8 cellular contexts compared by ENCODE assay signal in genomic region chr6:111870751-111871064, GRCh38. TPM values are rescaled to one million over a fixed set of nuclear protein-coding genes. Genes with fewer than 3 reads are reported as not detected.
DNase-seq lines count a peak whose midpoint lies in the region; ATAC-seq, FAIRE-seq and TF ChIP-seq lines count a peak whose summit lies in the region.

No MANE protein-coding gene starts in this region.

- H3K9me3 Mint-ChIP-seq in CD4-positive, alpha-beta T cell = no peaks in the 10 kb centered on the region
- no peaks in the 10 kb centered on the region for H3K9me3 Mint-ChIP-seq in IgD-negative memory B cell
- no peaks in the 10 kb centered on the region for H3K9me3 Mint-ChIP-seq in chondrocyte (ENCODE audit: low read depth)
- H3K9me3 Mint-ChIP-seq in natural killer cell treated with Interleukin-12 subunit alpha and Interleukin-12 subunit beta and Interleukin-15 and Interleukin-18, amount 100 ng/mL, for 72 hours = no peaks in the 10 kb centered on the region

- FAIRE-seq in RCC 7860 (lab: Jason Lieb, UNC) = no peak

- ATAC-seq in CD4-positive, alpha-beta T cell (ENCODE audit: poor library complexity) = no peak
- ATAC-seq in natural killer cell treated with Interleukin-12 subunit alpha and Interleukin-12 subunit beta and Interleukin-15 and Interleukin-18, amount 100 ng/mL, for 72 hours = no peak

- H3K4me3 Mint-ChIP-seq in CD4-positive, alpha-beta T cell = peak overlapping the region; percentile 97
- H3K4me3 Mint-ChIP-seq in IgD-negative memory B cell (peak overlapping the region in 3 of 4 donors; percentile 81 to 94 (median 94)), chondrocyte (ENCODE audit: unreplicated experiment) (peak overlapping the region; percentile 92)
- peak overlapping the region; percentile 98 for H3K4me3 Mint-ChIP-seq in natural killer cell treated with Interleukin-12 subunit alpha and Interleukin-12 subunit beta and Interleukin-15 and Interleukin-18, amount 100 ng/mL, for 72 hours

- peaks cover 77% of the 10 kb centered on the region for H3K4me1 Mint-ChIP-seq in CD4-positive, alpha-beta T cell (ENCODE audit: low read depth)
- H3K4me1 Mint-ChIP-seq in IgD-negative memory B cell (peaks cover 26 to 33% (median 27%) of the 10 kb centered on the region in 3 donors), chondrocyte (ENCODE audit: low read depth) (peaks cover 34% of the 10 kb centered on the region)
- H3K4me1 Mint-ChIP-seq in natural killer cell treated with Interleukin-12 subunit alpha and Interleukin-12 subunit beta and Interleukin-15 and Interleukin-18, amount 100 ng/mL, for 72 hours (ENCODE audit: low read depth in 2 of 2) = peaks cover 54 to 66% of the 10 kb centered on the region in 2 donors

- peaks cover 49% of the 10 kb centered on the region for H3K36me3 Mint-ChIP-seq in CD4-positive, alpha-beta T cell (ENCODE audit: low read depth)
- H3K36me3 Mint-ChIP-seq in IgD-negative memory B cell (no peaks in the 10 kb centered on the region), chondrocyte (ENCODE audit: low read depth) (no peaks in the 10 kb centered on the region)
- H3K36me3 Mint-ChIP-seq in natural killer cell treated with Interleukin-12 subunit alpha and Interleukin-12 subunit beta and Interleukin-15 and Interleukin-18, amount 100 ng/mL, for 72 hours = peaks cover 12% of the 10 kb centered on the region

- H3K9me3 ChIP-seq in CD4-positive, alpha-beta T cell (ENCODE audit: control insufficient read depth, low read length) = no peaks in the 10 kb centered on the region

- intact Hi-C loops in CD4-positive, alpha-beta T cell (cut with DNase I, micrococcal nuclease) = loop anchor here (1.0 to 5.0 kb wide), 6 partner anchors 20 to 172 kb away; no protein-coding TSS in a partner anchor

- no peak for TF ChIP-seq CTCF in CD4-positive, alpha-beta T cell (IDR thresholded peaks at IDR 0.05)
- no peak for TF ChIP-seq CTCF in chondrocyte (IDR thresholded peaks at IDR 0.05)

- peak overlapping the region; percentile 94 for H3K27ac ChIP-seq in CD4-positive, alpha-beta T cell (ENCODE audit: low read depth, low read length)

- no peak for DNase-seq in CD4-positive, alpha-beta T cell
- DNase-seq in chondrocyte (ENCODE audit: low spot score) = no peak
- no peak for DNase-seq in natural killer cell treated with Interleukin-12 subunit alpha and Interleukin-12 subunit beta and Interleukin-15 and Interleukin-18, amount 100 ng/mL, for 72 hours (ENCODE audit: low spot score)
- no peak for DNase-seq in RCC 7860 (ENCODE audit: low spot score)
- no peak for DNase-seq in activated effector memory CD4-positive, alpha-beta T cell treated with anti-CD3 and anti-CD28 coated beads, Interleukin-2, amount 50 U/mL, for 16 hours
- no peak for DNase-seq in ureter (ENCODE audit: low spot score)
- DNase-seq in NCI-H446 (lab: John Stamatoyannopoulos, UW) = no peak

- H3K27me3 Mint-ChIP-seq in CD4-positive, alpha-beta T cell = no peaks in the 10 kb centered on the region
- H3K27me3 Mint-ChIP-seq in IgD-negative memory B cell = peaks cover 2% of the 10 kb centered on the region
- no peaks in the 10 kb centered on the region for H3K27me3 Mint-ChIP-seq in chondrocyte (ENCODE audit: low read depth)
- H3K27me3 Mint-ChIP-seq in natural killer cell treated with Interleukin-12 subunit alpha and Interleukin-12 subunit beta and Interleukin-15 and Interleukin-18, amount 100 ng/mL, for 72 hours = no peaks in the 10 kb centered on the region

- CTCF ChIA-PET in CD4-positive, alpha-beta T cell (lab: Charles Lee) = interaction anchor here (0.8 to 2.0 kb wide), 6 partner anchors 9 to 172 kb away, joined by 3 to 5 read pairs (median 4); no protein-coding TSS in a partner anchor

- POLR2A ChIA-PET in CD4-positive, alpha-beta T cell (lab: Charles Lee) = interaction anchor here (1.0 to 4.5 kb wide), 3 partner anchors 10 to 108 kb away, joined by 4 to 11 read pairs (median 5); no protein-coding TSS in a partner anchor

- peak overlapping the region; percentile 93 for H3K27ac Mint-ChIP-seq in CD4-positive, alpha-beta T cell
- H3K27ac Mint-ChIP-seq in IgD-negative memory B cell (peak overlapping the region in 1 of 3 donors; percentile 49), chondrocyte (ENCODE audit: unreplicated experiment) (no peak overlapping the region)
- H3K27ac Mint-ChIP-seq in natural killer cell treated with Interleukin-12 subunit alpha and Interleukin-12 subunit beta and Interleukin-15 and Interleukin-18, amount 100 ng/mL, for 72 hours = peak overlapping the region; percentile 83

- no peaks in the 10 kb centered on the region for H3K27me3 ChIP-seq in CD4-positive, alpha-beta T cell (ENCODE audit: control insufficient read depth, insufficient read depth, low read length)

RNA-seq across cellular contexts. Expression of gene FYN, which starts 2.5 kb away (rescaled TPM):
- total RNA-seq in CD4-positive, alpha-beta T cell = 100 to 1,000 TPM; 419 TPM
- 45.9 TPM for polyA plus RNA-seq in IgD-negative memory B cell
- 79.1 to 111 TPM (median 109 TPM) in 3 replicates for total RNA-seq in chondrocyte
- total RNA-seq in natural killer cell treated with Interleukin-12 subunit alpha and Interleukin-12 subunit beta and Interleukin-15 and Interleukin-18, amount 100 ng/mL, for 72 hours = 100 to 1,000 TPM; 273 to 443 TPM
- 62.6 TPM for total RNA-seq in ureter
